8 cellular contexts compared by ENCODE assay signal in the genomic region with DNA sequence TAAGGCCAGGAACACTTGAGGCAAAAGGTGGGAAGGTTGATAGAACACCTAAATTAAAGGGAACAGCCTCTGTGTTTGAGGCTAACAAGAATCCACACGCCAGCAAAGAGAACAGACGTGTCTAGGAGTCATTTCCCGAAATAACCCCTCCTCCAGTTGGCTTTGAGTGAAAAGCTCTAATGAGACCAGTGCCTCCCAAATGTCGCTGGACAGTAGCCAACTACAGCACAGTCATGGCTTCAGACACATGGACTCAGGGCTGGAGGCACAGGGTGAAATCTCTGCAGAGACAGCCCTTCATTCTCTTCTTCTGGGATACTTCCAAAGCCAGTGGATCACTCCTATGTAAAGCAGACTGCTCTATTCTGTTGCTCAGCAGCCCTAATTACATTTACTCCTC. TPM values are rescaled to one million over a fixed set of nuclear protein-coding genes. Genes with fewer than 3 reads are reported as not detected.
A peak's percentile ranks its signal among the peaks of the same experiment; 100 is the strongest.
DNase-seq lines count a peak whose midpoint lies in the region; ATAC-seq and TF ChIP-seq lines count a peak whose summit lies in the region.

No MANE protein-coding gene starts in this region.

- no peak overlapping the region for H3K4me3 Mint-ChIP-seq in Calu3 (ENCODE audit: low read depth, unreplicated experiment)
- no peak overlapping the region for H3K4me3 Mint-ChIP-seq in WTC11

- TF ChIP-seq CTCF in right lobe of liver (IDR thresholded peaks at IDR 0.05) (no peak), Calu3 (IDR thresholded peaks at IDR 0.05; ENCODE audit: unreplicated experiment) (no peak), WTC11 (IDR thresholded peaks at IDR 0.05) (no peak)

- CTCF ChIA-PET in Calu3 (lab: Charles Lee), result interaction anchor here (0.6 to 1.3 kb wide), 2 partner anchors 66 to 223 kb away, joined by 3 read pairs; no protein-coding TSS in a partner anchor
- CTCF ChIA-PET in WTC11 (lab: Charles Lee), result interaction anchor here (0.9 to 3.5 kb wide), 4 partner anchors 115 to 146 kb away, joined by 3 to 20 read pairs (median 4); no protein-coding TSS in a partner anchor

- H3K36me3 ChIP-seq in right lobe of liver, result no peaks in the 10 kb centered on the region

- H3K27ac ChIP-seq in right lobe of liver, result no peak overlapping the region

- peak; percentile 69 to 91 (median 77) for ATAC-seq in right lobe of liver
- ATAC-seq in HG03378 (IDR thresholded peaks at IDR 0.05; ENCODE audit: unreplicated experiment), result no peak
- ATAC-seq in HG03039 (IDR thresholded peaks at IDR 0.05; ENCODE audit: unreplicated experiment), result no peak
- no peak for ATAC-seq in WTC11

- H3K9me3 ChIP-seq in right lobe of liver, result no peaks in the 10 kb centered on the region

- H3K4me1 ChIP-seq in right lobe of liver, result peaks cover 0 to 9% (median 1%) of the 10 kb centered on the region in 4 donors

- no peaks in the 10 kb centered on the region for H3K9me3 Mint-ChIP-seq in Calu3 (ENCODE audit: low read depth, unreplicated experiment)
- H3K9me3 Mint-ChIP-seq in WTC11, result no peaks in the 10 kb centered on the region

- H3K27me3 Mint-ChIP-seq in Calu3 (ENCODE audit: unreplicated experiment) (peaks cover 9% of the 10 kb centered on the region), WTC11 (ENCODE audit: low read depth) (no peaks in the 10 kb centered on the region)

- BruUV-seq in Calu3 (replicated peaks; lab: Mats Ljungman, UMichigan), result no TSS peak

- H3K4me3 ChIP-seq in right lobe of liver, result no peak overlapping the region

- H3K27ac Mint-ChIP-seq in Calu3 (ENCODE audit: unreplicated experiment) (no peak overlapping the region), WTC11 (no peak overlapping the region)

- 29% methylated on average over 4 of the region's 4 CpGs for WGBS in right lobe of liver (ENCODE audit: insufficient coverage, low coverage, low lambda C conversion rate, missing lambda C conversion rate)

- no peaks in the 10 kb centered on the region for H3K4me1 Mint-ChIP-seq in Calu3 (ENCODE audit: low read depth, unreplicated experiment)
- H3K4me1 Mint-ChIP-seq in WTC11, result peaks cover 13% of the 10 kb centered on the region

- DNase-seq in NCI-H748 (lab: John Stamatoyannopoulos, UW; ENCODE audit: unreplicated experiment) (peak; percentile 8), NCI-H748 treated with DMSO at 0.1 percent for 48 hours (lab: John Stamatoyannopoulos, UW) (no peak), dedifferentiated amniotic fluid mesenchymal stem cell (ENCODE audit: extremely low spot score) (peak; percentile 40), right lobe of liver (peak in 2 of 3 donors; percentile 60 to 69), Calu3 (no peak), WTC11 (ENCODE audit: low spot score) (no peak)

- H3K36me3 Mint-ChIP-seq in Calu3 (ENCODE audit: insufficient read depth, unreplicated experiment) (no peaks in the 10 kb centered on the region), WTC11 (no peaks in the 10 kb centered on the region)

- no peaks in the 10 kb centered on the region for H3K27me3 ChIP-seq in right lobe of liver

- no peak for TF ChIP-seq POLR2A in right lobe of liver (IDR thresholded peaks at IDR 0.05)

- POLR2A ChIA-PET in WTC11 (lab: Charles Lee), result no interaction called here

- intact Hi-C loops in right lobe of liver (cut with DNase I) (no loop called here), Calu3 (cut with micrococcal nuclease; ENCODE audit: unreplicated experiment) (loop anchor here (5.0 kb wide), 2 partner anchors 46 to 116 kb away; no protein-coding TSS in a partner anchor)

TF ChIP-seq in WTC11, 78 proteins besides CTCF, POLR2A, EP300 and RAD21:
- TF ChIP-seq MYBL2 (CRISPR knock-in tag; IDR thresholded peaks at IDR 0.05) (no peak), ATF1 (CRISPR knock-in tag; IDR thresholded peaks at IDR 0.05) (no peak), JAZF1 (CRISPR knock-in tag; IDR thresholded peaks at IDR 0.05) (no peak), ETV6 (CRISPR knock-in tag; IDR thresholded peaks at IDR 0.05) (no peak), SMAD4 (CRISPR knock-in tag; IDR thresholded peaks at IDR 0.05) (no peak), CBFB (CRISPR knock-in tag; IDR thresholded peaks at IDR 0.05; ENCODE audit: low read depth) (no peak), TP53 (CRISPR knock-in tag; IDR thresholded peaks at IDR 0.05) (no peak)
- TF ChIP-seq, protein P1, sequence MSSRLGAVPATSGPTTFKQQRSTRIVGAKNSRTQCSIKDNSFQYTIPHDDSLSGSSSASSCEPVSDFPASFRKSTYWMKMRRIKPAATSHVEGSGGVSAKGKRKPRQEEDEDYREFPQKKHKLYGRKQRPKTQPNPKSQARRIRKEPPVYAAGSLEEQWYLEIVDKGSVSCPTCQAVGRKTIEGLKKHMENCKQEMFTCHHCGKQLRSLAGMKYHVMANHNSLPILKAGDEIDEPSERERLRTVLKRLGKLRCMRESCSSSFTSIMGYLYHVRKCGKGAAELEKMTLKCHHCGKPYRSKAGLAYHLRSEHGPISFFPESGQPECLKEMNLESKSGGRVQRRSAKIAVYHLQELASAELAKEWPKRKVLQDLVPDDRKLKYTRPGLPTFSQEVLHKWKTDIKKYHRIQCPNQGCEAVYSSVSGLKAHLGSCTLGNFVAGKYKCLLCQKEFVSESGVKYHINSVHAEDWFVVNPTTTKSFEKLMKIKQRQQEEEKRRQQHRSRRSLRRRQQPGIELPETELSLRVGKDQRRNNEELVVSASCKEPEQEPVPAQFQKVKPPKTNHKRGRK (CRISPR knock-in tag; IDR thresholded peaks at IDR 0.05; ENCODE audit: borderline replicate concordance), result no peak
- TF ChIP-seq, protein P2, sequence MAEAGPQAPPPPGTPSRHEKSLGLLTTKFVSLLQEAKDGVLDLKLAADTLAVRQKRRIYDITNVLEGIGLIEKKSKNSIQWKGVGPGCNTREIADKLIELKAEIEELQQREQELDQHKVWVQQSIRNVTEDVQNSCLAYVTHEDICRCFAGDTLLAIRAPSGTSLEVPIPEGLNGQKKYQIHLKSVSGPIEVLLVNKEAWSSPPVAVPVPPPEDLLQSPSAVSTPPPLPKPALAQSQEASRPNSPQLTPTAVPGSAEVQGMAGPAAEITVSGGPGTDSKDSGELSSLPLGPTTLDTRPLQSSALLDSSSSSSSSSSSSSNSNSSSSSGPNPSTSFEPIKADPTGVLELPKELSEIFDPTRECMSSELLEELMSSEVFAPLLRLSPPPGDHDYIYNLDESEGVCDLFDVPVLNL (CRISPR knock-in tag; IDR thresholded peaks at IDR 0.05; ENCODE audit: borderline replicate concordance, low read depth), result no peak
- TF ChIP-seq, protein P3, sequence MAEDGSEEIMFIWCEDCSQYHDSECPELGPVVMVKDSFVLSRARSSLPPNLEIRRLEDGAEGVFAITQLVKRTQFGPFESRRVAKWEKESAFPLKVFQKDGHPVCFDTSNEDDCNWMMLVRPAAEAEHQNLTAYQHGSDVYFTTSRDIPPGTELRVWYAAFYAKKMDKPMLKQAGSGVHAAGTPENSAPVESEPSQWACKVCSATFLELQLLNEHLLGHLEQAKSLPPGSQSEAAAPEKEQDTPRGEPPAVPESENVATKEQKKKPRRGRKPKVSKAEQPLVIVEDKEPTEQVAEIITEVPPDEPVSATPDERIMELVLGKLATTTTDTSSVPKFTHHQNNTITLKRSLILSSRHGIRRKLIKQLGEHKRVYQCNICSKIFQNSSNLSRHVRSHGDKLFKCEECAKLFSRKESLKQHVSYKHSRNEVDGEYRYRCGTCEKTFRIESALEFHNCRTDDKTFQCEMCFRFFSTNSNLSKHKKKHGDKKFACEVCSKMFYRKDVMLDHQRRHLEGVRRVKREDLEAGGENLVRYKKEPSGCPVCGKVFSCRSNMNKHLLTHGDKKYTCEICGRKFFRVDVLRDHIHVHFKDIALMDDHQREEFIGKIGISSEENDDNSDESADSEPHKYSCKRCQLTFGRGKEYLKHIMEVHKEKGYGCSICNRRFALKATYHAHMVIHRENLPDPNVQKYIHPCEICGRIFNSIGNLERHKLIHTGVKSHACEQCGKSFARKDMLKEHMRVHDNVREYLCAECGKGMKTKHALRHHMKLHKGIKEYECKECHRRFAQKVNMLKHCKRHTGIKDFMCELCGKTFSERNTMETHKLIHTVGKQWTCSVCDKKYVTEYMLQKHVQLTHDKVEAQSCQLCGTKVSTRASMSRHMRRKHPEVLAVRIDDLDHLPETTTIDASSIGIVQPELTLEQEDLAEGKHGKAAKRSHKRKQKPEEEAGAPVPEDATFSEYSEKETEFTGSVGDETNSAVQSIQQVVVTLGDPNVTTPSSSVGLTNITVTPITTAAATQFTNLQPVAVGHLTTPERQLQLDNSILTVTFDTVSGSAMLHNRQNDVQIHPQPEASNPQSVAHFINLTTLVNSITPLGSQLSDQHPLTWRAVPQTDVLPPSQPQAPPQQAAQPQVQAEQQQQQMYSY (CRISPR knock-in tag; IDR thresholded peaks at IDR 0.05), result no peak

RNA-seq across cellular contexts. Expression of a gene that starts 49.6 kb away (rescaled TPM):
- 10 to 100 TPM; 13.0 to 55.1 (median 34.4) TPM for total RNA-seq in right lobe of liver
- total RNA-seq in Calu3 (2022), result 18.9 and 19.1 TPM in 2 replicates
- total RNA-seq in WTC11 (2021), result 14.2 to 18.6 TPM (median 14.5 TPM) in 3 replicates

RNA-seq across cellular contexts. Expression of a gene that starts 50.0 kb away (rescaled TPM):
- 10 to 100 TPM; 34.6 to 52.8 (median 40.8) TPM for total RNA-seq in right lobe of liver
- total RNA-seq in Calu3 (2022), result 64.3 and 72.2 TPM in 2 replicates
- total RNA-seq in WTC11 (2021), result 86.8 to 92.1 TPM (median 90.1 TPM) in 3 replicates

Comparison
In these comparisons a context has a peak if more than half of its experiments do, and no peak if none do; other contexts are left out.
1. DNase-seq: peak in NCI-H748 (single experiment), dedifferentiated amniotic fluid mesenchymal stem cell (single experiment) and right lobe of liver (2 of 3); none in NCI-H748 treated with DMSO at 0.1 percent for 48 hours (single experiment), Calu3 (single experiment) and WTC11 (single experiment).
2. ATAC-seq: peak in right lobe of liver (4 of 4); none in HG03378 (single experiment), HG03039 (single experiment) and WTC11 (single experiment).